ENCODE assay signal across 19 cellular contexts in the genomic region with DNA sequence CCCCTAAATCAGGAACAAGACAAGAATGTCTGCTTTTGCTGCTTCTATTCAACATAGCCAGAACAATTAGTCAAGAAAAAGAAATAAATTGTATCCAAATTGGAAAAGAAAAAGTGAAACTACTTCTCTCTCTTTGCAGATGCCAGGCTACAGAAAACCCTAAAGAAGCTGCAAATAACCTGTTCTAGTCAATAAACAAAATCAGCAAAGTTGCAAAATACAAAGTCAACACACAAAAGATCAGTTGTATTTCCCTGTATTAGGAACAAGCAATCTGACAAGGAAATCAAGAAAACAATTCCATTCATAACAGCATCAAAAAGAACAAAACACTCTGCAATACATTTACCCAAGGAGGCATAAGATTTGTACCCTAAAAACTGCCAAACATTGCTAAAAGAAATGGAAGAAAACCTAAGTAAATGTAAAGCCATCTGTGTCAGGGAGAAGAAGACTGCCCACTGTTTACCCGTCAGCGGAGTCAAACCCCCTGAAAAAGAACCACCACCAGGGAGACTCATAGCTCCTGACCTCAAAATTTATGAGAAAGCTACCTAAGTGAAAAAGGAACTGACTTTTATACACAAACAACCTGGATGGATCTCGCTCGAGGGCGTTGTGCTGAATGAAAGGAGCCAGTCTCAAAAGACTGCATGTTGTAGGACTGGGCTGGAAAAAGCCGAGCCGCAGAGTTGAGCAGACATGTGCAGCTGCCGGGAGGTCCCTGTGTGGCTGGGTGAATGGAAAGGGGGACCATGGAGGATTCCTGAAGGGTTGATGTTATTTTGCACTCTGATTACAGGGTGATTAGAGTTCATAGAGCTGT.
DNase-seq lines count a peak whose midpoint lies in the region; ATAC-seq and FAIRE-seq lines count a peak whose summit lies in the region.
"Had no signal": no experiment of that assay in that cellular context is flagged by ENCODE, and none has a peak within 500 bp of the region (broad histone marks: within the 10 kb centered on the region; RNA-seq: fewer than 3 reads in every experiment).

No MANE protein-coding gene starts in this region.

- peaks cover 15% of the 10 kb centered on the region for H3K4me1 Mint-ChIP-seq in activated T-cell treated with anti-CD3 and anti-CD28 coated beads, Interleukin-2, amount 50 U/mL, for 4 hours (ENCODE audit: low read depth)
- peaks cover 39 to 55% of the 10 kb centered on the region in 2 donors for H3K4me1 Mint-ChIP-seq in immature natural killer cell

- H3K36me3 Mint-ChIP-seq in activated T-cell treated with anti-CD3 and anti-CD28 coated beads, Interleukin-2, amount 50 U/mL, for 4 hours (ENCODE audit: insufficient read depth): peaks cover 11% of the 10 kb centered on the region
- H3K36me3 Mint-ChIP-seq in immature natural killer cell: peaks cover 17 to 34% (median 28%) of the 10 kb centered on the region in 3 donors

- no peak overlapping the region for H3K4me3 Mint-ChIP-seq in activated T-cell treated with anti-CD3 and anti-CD28 coated beads, Interleukin-2, amount 50 U/mL, for 4 hours
- H3K4me3 Mint-ChIP-seq in immature natural killer cell: no peak overlapping the region
- H3K4me3 Mint-ChIP-seq: endodermal cell, nephron had no signal

- peak overlapping the region in 1 of 6 donors; percentile 35 for H3K27ac Mint-ChIP-seq in immature natural killer cell
- H3K27ac Mint-ChIP-seq: endodermal cell, nephron had no signal

- H3K27me3 Mint-ChIP-seq in activated T-cell treated with anti-CD3 and anti-CD28 coated beads, Interleukin-2, amount 50 U/mL, for 4 hours (ENCODE audit: low read depth): no peaks in the 10 kb centered on the region
- H3K27me3 Mint-ChIP-seq in immature natural killer cell (ENCODE audit: low read depth in 3 of 3): peaks cover 17 to 29% (median 23%) of the 10 kb centered on the region in 3 donors

- peak; percentile 43 to 66 for ATAC-seq in activated T-cell treated with anti-CD3 and anti-CD28 coated beads, Interleukin-2, amount 50 U/mL, for 4 hours
- ATAC-seq in HG03565 (IDR thresholded peaks at IDR 0.05; ENCODE audit: unreplicated experiment): no peak
- ATAC-seq: A549, Panc1 had no signal

- FAIRE-seq in GM18507 (lab: Jason Lieb, UNC): peak; percentile 5
- FAIRE-seq: A549, G401.6 had no signal

- DNase-seq in activated T-cell treated with anti-CD3 and anti-CD28 coated beads, Interleukin-2, amount 50 U/mL, for 4 hours: no peak
- no peak for DNase-seq in activated T-cell treated with anti-CD3 and anti-CD28 coated beads for 4 hours
- DNase-seq in GM18507 (ENCODE audit: extremely low spot score, insufficient read length, low read depth): no peak
- peak; percentile 24 for DNase-seq in globus pallidus (ENCODE audit: low spot score)
- DNase-seq in retina: peak; percentile 13
- DNase-seq in immature natural killer cell: no peak
- no peak for DNase-seq in stimulated activated CD4-positive, alpha-beta T cell treated with anti-CD3 and anti-CD28 coated beads, Interleukin-2, amount 100 ng/mL, for 48 hours
- DNase-seq: activated CD4-positive, CD25-positive, alpha-beta regulatory T cell; endodermal cell; mammary epithelial cell; NCI-H1694; NCI-H2227 treated with DMSO at 0.1 percent for 48 hours; stimulated activated CD4-positive, alpha-beta T cell treated with anti-CD3 and anti-CD28 coated beads, Interleukin-2, amount 100 ng/mL, for 24 hours; stomach had no signal

- no peaks in the 10 kb centered on the region for H3K9me3 Mint-ChIP-seq in activated T-cell treated with anti-CD3 and anti-CD28 coated beads, Interleukin-2, amount 50 U/mL, for 4 hours
- H3K9me3 Mint-ChIP-seq in immature natural killer cell: peaks cover 0 to 8% (median 4%) of the 10 kb centered on the region in 6 donors
- H3K9me3 Mint-ChIP-seq: endodermal cell, nephron had no signal

Comparison
In these comparisons a context has a peak if more than half of its experiments do, and no peak if none do; other contexts are left out.
1. DNase-seq: peak in globus pallidus (single experiment) and retina (single experiment); none in activated T-cell treated with anti-CD3 and anti-CD28 coated beads, Interleukin-2, amount 50 U/mL, for 4 hours (single experiment), activated T-cell treated with anti-CD3 and anti-CD28 coated beads for 4 hours (single experiment), GM18507 (single experiment), immature natural killer cell (0 of 3) and stimulated activated CD4-positive, alpha-beta T cell treated with anti-CD3 and anti-CD28 coated beads, Interleukin-2, amount 100 ng/mL, for 48 hours (0 of 2).